In genomic region chr4:158179465-158179864, GRCh38 we compare ENCODE assay signal across 1 cellular context.
TF ChIP-seq lines count a peak whose summit lies in the region.

No MANE protein-coding gene starts in this region.

TF ChIP-seq in endothelial cell of umbilical vein, 7 proteins besides CTCF, POLR2A, EP300 and RAD21 (continued from another document):
- TF ChIP-seq MAX (IDR thresholded peaks at IDR 0.05; ENCODE audit: insufficient read depth, insufficient read length) (no peak), GATA2 (IDR thresholded peaks at IDR 0.05; ENCODE audit: insufficient read depth, insufficient read length, low read depth, low read length) (no peak), POLR2AphosphoS5 (IDR thresholded peaks at IDR 0.05; ENCODE audit: insufficient read depth, low read depth, low read length) (no peak)
